In genomic region chr9:137553654-137554053, GRCh38 we compare ENCODE assay signal across 8 cellular contexts. TPM values are rescaled to one million over a fixed set of nuclear protein-coding genes. Genes with fewer than 3 reads are reported as not detected.
DNase-seq lines count a peak whose midpoint lies in the region; ATAC-seq and TF ChIP-seq lines count a peak whose summit lies in the region.
"Not testable (repeated sequence)": the region's sequence is repeated elsewhere in the genome, so short reads cannot be mapped to it uniquely, and the experiment has no call there.
"Had no signal": no experiment of that assay in that cellular context is flagged by ENCODE, and none has a peak within 500 bp of the region (broad histone marks: within the 10 kb centered on the region; RNA-seq: fewer than 3 reads in every experiment).

No MANE protein-coding gene starts in this region.

- H3K4me1 Mint-ChIP-seq in CD4-positive, alpha-beta T cell (ENCODE audit: low read depth) = peaks cover 16% of the 10 kb centered on the region
- H3K4me1 Mint-ChIP-seq in activated CD8-positive, alpha-beta T cell treated with anti-CD3 and anti-CD28 coated beads for 36 hours (ENCODE audit: low read depth) = peaks cover 14% of the 10 kb centered on the region
- H3K4me1 Mint-ChIP-seq in activated T-helper 17 cell treated with anti-CD3 and anti-CD28 coated beads, Interleukin-2, amount 50 U/mL, for 72 hours = peaks cover 12% of the 10 kb centered on the region
- H3K4me1 Mint-ChIP-seq in activated naive CD8-positive, alpha-beta T cell (ENCODE audit: low read depth) = peaks cover 20% of the 10 kb centered on the region
- H3K4me1 Mint-ChIP-seq in brain (peaks cover 29% of the 10 kb centered on the region), nephron (peaks cover 19% of the 10 kb centered on the region)

- CTCF ChIA-PET in CD4-positive, alpha-beta T cell (lab: Charles Lee) = not testable (repeated sequence)
- CTCF ChIA-PET in activated CD8-positive, alpha-beta T cell treated with anti-CD3 and anti-CD28 coated beads for 36 hours (lab: Charles Lee) = interaction anchor here (0.9 to 2.8 kb wide), 2 partner anchors 26 to 29 kb away, joined by 3 to 11 read pairs; partner anchors contain the start of gene DPH7

- H3K27me3 ChIP-seq in CD4-positive, alpha-beta T cell (ENCODE audit: control insufficient read depth, insufficient read depth, low read length) = not testable (repeated sequence)

- intact Hi-C loops in CD4-positive, alpha-beta T cell (cut with DNase I, micrococcal nuclease) = loop anchor here in 1 of 2 experiments (2.0 kb wide), 1 partner anchor 91 kb away; no protein-coding TSS in a partner anchor
- intact Hi-C loops in activated CD8-positive, alpha-beta T cell treated with anti-CD3 and anti-CD28 coated beads for 36 hours (cut with micrococcal nuclease) = not testable (repeated sequence)

- not testable (repeated sequence) for ATAC-seq in CD4-positive, alpha-beta T cell (ENCODE audit: poor library complexity); activated CD8-positive, alpha-beta T cell treated with anti-CD3 and anti-CD28 coated beads for 36 hours; activated T-helper 17 cell treated with anti-CD3 and anti-CD28 coated beads, Interleukin-2, amount 50 U/mL, for 72 hours (replicated peaks)

- not testable (repeated sequence) for TF ChIP-seq CTCF in CD4-positive, alpha-beta T cell (IDR thresholded peaks at IDR 0.05); VCaP (conservative IDR thresholded peaks at IDR 0.05); activated CD8-positive, alpha-beta T cell treated with anti-CD3 and anti-CD28 coated beads for 36 hours (IDR thresholded peaks at IDR 0.05); brain (conservative IDR thresholded peaks at IDR 0.05); nephron (IDR thresholded peaks at IDR 0.05; ENCODE audit: unreplicated experiment in 3 of 3)

- peak overlapping the region; percentile 64 for H3K4me3 Mint-ChIP-seq in CD4-positive, alpha-beta T cell
- peak overlapping the region; percentile 16 for H3K4me3 Mint-ChIP-seq in activated CD8-positive, alpha-beta T cell treated with anti-CD3 and anti-CD28 coated beads for 36 hours
- H3K4me3 Mint-ChIP-seq in activated T-helper 17 cell treated with anti-CD3 and anti-CD28 coated beads, Interleukin-2, amount 50 U/mL, for 72 hours = peak overlapping the region; percentile 11
- H3K4me3 Mint-ChIP-seq in activated naive CD8-positive, alpha-beta T cell = peak overlapping the region; percentile 35
- H3K4me3 Mint-ChIP-seq in brain (peak overlapping the region in 3 of 5 experiments; percentile 48 to 89 (median 54)), nephron (peak overlapping the region in 2 of 3 experiments; percentile 57 to 80)

- DNase-seq in CD4-positive, alpha-beta T cell; activated CD8-positive, alpha-beta T cell treated with anti-CD3 and anti-CD28 coated beads for 36 hours: not testable (repeated sequence)

- H3K27ac Mint-ChIP-seq in CD4-positive, alpha-beta T cell = peak overlapping the region; percentile 82
- not testable (repeated sequence) for H3K27ac Mint-ChIP-seq in activated CD8-positive, alpha-beta T cell treated with anti-CD3 and anti-CD28 coated beads for 36 hours; activated T-helper 17 cell treated with anti-CD3 and anti-CD28 coated beads, Interleukin-2, amount 50 U/mL, for 72 hours; activated naive CD8-positive, alpha-beta T cell; nephron
- peak overlapping the region in 1 of 5 experiments; percentile 69 for H3K27ac Mint-ChIP-seq in brain

- H3K27ac ChIP-seq in CD4-positive, alpha-beta T cell (ENCODE audit: low read depth, low read length) = not testable (repeated sequence)
- peak overlapping the region; percentile 87 for H3K27ac ChIP-seq in VCaP

- not testable (repeated sequence) for H3K27me3 Mint-ChIP-seq in CD4-positive, alpha-beta T cell; activated CD8-positive, alpha-beta T cell treated with anti-CD3 and anti-CD28 coated beads for 36 hours; activated T-helper 17 cell treated with anti-CD3 and anti-CD28 coated beads, Interleukin-2, amount 50 U/mL, for 72 hours; activated naive CD8-positive, alpha-beta T cell; brain; nephron (ENCODE audit: low read depth)

- POLR2A ChIA-PET in CD4-positive, alpha-beta T cell (lab: Charles Lee) = interaction anchor here (1.6 kb wide), 1 partner anchor 130 kb away, joined by 6 read pairs; the partner anchor contains the start of genes EXD3 and NOXA1
- POLR2A ChIA-PET in activated CD8-positive, alpha-beta T cell treated with anti-CD3 and anti-CD28 coated beads for 36 hours (lab: Charles Lee) = not testable (repeated sequence)

- H3K9me3 Mint-ChIP-seq in CD4-positive, alpha-beta T cell; activated CD8-positive, alpha-beta T cell treated with anti-CD3 and anti-CD28 coated beads for 36 hours; activated T-helper 17 cell treated with anti-CD3 and anti-CD28 coated beads, Interleukin-2, amount 50 U/mL, for 72 hours; activated naive CD8-positive, alpha-beta T cell (ENCODE audit: low read depth); brain; nephron: not testable (repeated sequence)

- H3K9me3 ChIP-seq in CD4-positive, alpha-beta T cell (ENCODE audit: control insufficient read depth, low read length) = not testable (repeated sequence)

- H3K36me3 Mint-ChIP-seq in CD4-positive, alpha-beta T cell (ENCODE audit: low read depth) = peaks cover 43% of the 10 kb centered on the region
- H3K36me3 Mint-ChIP-seq in activated CD8-positive, alpha-beta T cell treated with anti-CD3 and anti-CD28 coated beads for 36 hours (ENCODE audit: low read depth) = peaks cover 18% of the 10 kb centered on the region
- H3K36me3 Mint-ChIP-seq in activated T-helper 17 cell treated with anti-CD3 and anti-CD28 coated beads, Interleukin-2, amount 50 U/mL, for 72 hours (ENCODE audit: low read depth) = peaks cover 56% of the 10 kb centered on the region
- H3K36me3 Mint-ChIP-seq in activated naive CD8-positive, alpha-beta T cell = not testable (repeated sequence)
- H3K36me3 Mint-ChIP-seq in brain (peaks cover 42% of the 10 kb centered on the region), nephron (ENCODE audit: low read depth) (peaks cover 37% of the 10 kb centered on the region)

RNA-seq across cellular contexts. Expression of gene MRPL41, which starts 2.0 kb away (rescaled TPM):
- total RNA-seq in CD4-positive, alpha-beta T cell = 10 to 100 TPM; 49.3 to 52.5 TPM
- 10 to 100 TPM; 42.8 to 43.9 TPM for total RNA-seq in activated CD8-positive, alpha-beta T cell treated with anti-CD3 and anti-CD28 coated beads for 36 hours
- total RNA-seq in activated T-helper 17 cell treated with anti-CD3 and anti-CD28 coated beads, Interleukin-2, amount 50 U/mL, for 72 hours = 10 to 100 TPM; 23.3 to 45.5 TPM
- polyA plus RNA-seq in brain (ENCODE audit: insufficient read depth, low read depth, low replicate concordance) = 87.2 TPM

RNA-seq across cellular contexts. Expression of gene PNPLA7, which starts 3.5 kb away (rescaled TPM):
- 1 to 10 TPM; 7.8 to 8.4 TPM for total RNA-seq in CD4-positive, alpha-beta T cell
- total RNA-seq in activated CD8-positive, alpha-beta T cell treated with anti-CD3 and anti-CD28 coated beads for 36 hours = 1 to 10 TPM; 4.8 to 5.0 TPM
- total RNA-seq in activated T-helper 17 cell treated with anti-CD3 and anti-CD28 coated beads, Interleukin-2, amount 50 U/mL, for 72 hours = 1 to 10 TPM; 2.9 to 5.1 TPM
- polyA plus RNA-seq in brain (ENCODE audit: insufficient read depth, low read depth, low replicate concordance) = 4.3 TPM
- total RNA-seq: G401 had no signal

RNA-seq across cellular contexts. Expression of gene DPH7, which starts 25.1 kb away (rescaled TPM):
- 10 to 100 TPM; 36.4 to 36.8 TPM for total RNA-seq in CD4-positive, alpha-beta T cell
- total RNA-seq in activated CD8-positive, alpha-beta T cell treated with anti-CD3 and anti-CD28 coated beads for 36 hours = 10 to 100 TPM; 33.7 to 35.0 TPM
- total RNA-seq in activated T-helper 17 cell treated with anti-CD3 and anti-CD28 coated beads, Interleukin-2, amount 50 U/mL, for 72 hours = 10 to 100 TPM; 26.7 to 35.5 TPM
- polyA plus RNA-seq in brain (ENCODE audit: insufficient read depth, low read depth, low replicate concordance) = 19.4 TPM

RNA-seq across cellular contexts. Expression of gene ZMYND19, which starts 36.7 kb away (rescaled TPM):
- total RNA-seq in CD4-positive, alpha-beta T cell = 10 to 100 TPM in 1 of 2 experiments, 1 to 10 TPM in 1; 8.6 to 11.3 TPM
- 10 to 100 TPM; 45.9 to 46.5 TPM for total RNA-seq in activated CD8-positive, alpha-beta T cell treated with anti-CD3 and anti-CD28 coated beads for 36 hours
- 10 to 100 TPM; 27.2 to 43.6 TPM for total RNA-seq in activated T-helper 17 cell treated with anti-CD3 and anti-CD28 coated beads, Interleukin-2, amount 50 U/mL, for 72 hours
- polyA plus RNA-seq in brain (ENCODE audit: insufficient read depth, low read depth, low replicate concordance) = 41.3 TPM

RNA-seq across cellular contexts. Expression of gene ARRDC1, which starts 51.8 kb away (rescaled TPM):
- total RNA-seq in CD4-positive, alpha-beta T cell = 10 to 100 TPM; 45.5 to 50.7 TPM
- 10 to 100 TPM; 29.0 TPM for total RNA-seq in activated CD8-positive, alpha-beta T cell treated with anti-CD3 and anti-CD28 coated beads for 36 hours
- 10 to 100 TPM; 39.0 to 43.0 TPM for total RNA-seq in activated T-helper 17 cell treated with anti-CD3 and anti-CD28 coated beads, Interleukin-2, amount 50 U/mL, for 72 hours
- polyA plus RNA-seq in brain (ENCODE audit: insufficient read depth, low read depth, low replicate concordance) = 43.8 TPM

Comparison
In these comparisons a context has a peak if more than half of its experiments do, and no peak if none do; other contexts are left out.
1. H3K4me3 Mint-ChIP-seq: peak in every context shown above with its lines; median percentile 68 in nephron; 64 in CD4-positive, alpha-beta T cell; 54 in brain; 35 in activated naive CD8-positive, alpha-beta T cell; 16 in activated CD8-positive, alpha-beta T cell treated with anti-CD3 and anti-CD28 coated beads for 36 hours; 11 in activated T-helper 17 cell treated with anti-CD3 and anti-CD28 coated beads, Interleukin-2, amount 50 U/mL, for 72 hours.